In the genomic region with DNA sequence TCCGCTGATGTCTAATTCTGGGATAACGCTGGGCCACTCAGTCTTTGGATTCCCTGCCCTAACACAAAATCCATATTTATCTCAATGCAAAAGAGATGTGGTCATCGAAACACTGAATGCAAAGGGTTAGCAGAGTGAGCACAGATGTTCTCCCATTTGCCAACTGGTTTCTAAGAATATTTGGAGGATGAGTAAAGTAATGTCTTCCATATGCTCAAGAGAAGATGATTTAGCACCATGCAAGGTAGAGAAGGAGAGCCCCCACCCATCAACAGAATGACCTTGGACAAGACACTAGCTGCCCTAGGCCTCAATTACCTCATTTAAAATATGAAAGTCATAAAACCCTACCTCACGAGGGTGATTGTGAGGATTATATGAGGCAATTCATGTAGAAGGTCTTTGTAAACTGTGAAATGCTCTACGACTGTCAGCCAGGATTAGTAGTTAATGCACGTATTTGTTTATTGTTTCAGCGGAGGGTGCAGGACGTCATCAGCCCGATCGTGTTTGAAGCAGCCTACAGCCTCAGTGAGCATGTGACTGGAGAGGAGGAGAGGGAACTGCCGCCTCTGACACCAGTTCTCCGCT, we compare ENCODE assay signal across 21 cellular contexts.
A peak's percentile ranks its signal among the peaks of the same experiment; 100 is the strongest.
DNase-seq lines count a peak whose midpoint lies in the region; ATAC-seq and TF ChIP-seq lines count a peak whose summit lies in the region.
"Had no signal": no experiment of that assay in that cellular context is flagged by ENCODE, and none has a peak within 500 bp of the region (broad histone marks: within the 10 kb centered on the region; RNA-seq: fewer than 3 reads in every experiment).

No MANE protein-coding gene starts in this region.

- peak overlapping the region in 2 of 3 experiments; percentile 17 to 69 for H3K27ac Mint-ChIP-seq in nephron
- H3K27ac Mint-ChIP-seq: memory B cell had no signal

- no peak overlapping the region for H3K4me3 ChIP-seq in HFF-Myc (replicated peaks; ENCODE audit: low read depth, low read length)
- no peak overlapping the region for H3K4me3 ChIP-seq in fibroblast of mammary gland (ENCODE audit: control insufficient read depth, low read depth, low read length)
- no peak overlapping the region for H3K4me3 ChIP-seq in lower leg skin (ENCODE audit: low read depth, poor library complexity, severe bottlenecking)
- H3K4me3 ChIP-seq: heart right ventricle, right atrium auricular region, uterus had no signal

- TF ChIP-seq CTCF in HFF-Myc (IDR thresholded peaks at IDR 0.05; ENCODE audit: low read depth, low read length, missing control alignments) (no peak), fibroblast of mammary gland (conservative IDR thresholded peaks at IDR 0.05; ENCODE audit: control insufficient read depth, insufficient read depth, low read depth, low read length) (no peak), nephron (IDR thresholded peaks at IDR 0.05; ENCODE audit: unreplicated experiment in 3 of 3) (no peak), GM10248 (IDR thresholded peaks at IDR 0.05; ENCODE audit: control extremely low read depth, extremely low read depth, low read depth, missing control alignments) (no peak), lower leg skin (IDR thresholded peaks at IDR 0.05) (no peak)

- no peaks in the 10 kb centered on the region for H3K27me3 Mint-ChIP-seq in nephron (ENCODE audit: low read depth)

- peaks cover 2% of the 10 kb centered on the region for H3K9me3 Mint-ChIP-seq in nephron

- H3K36me3 Mint-ChIP-seq in nephron (ENCODE audit: low read depth): peaks cover 29% of the 10 kb centered on the region
- H3K36me3 Mint-ChIP-seq: IgD-negative memory B cell, memory B cell had no signal

- H3K4me1 Mint-ChIP-seq in nephron: peaks cover 46% of the 10 kb centered on the region
- H3K4me1 Mint-ChIP-seq: IgD-negative memory B cell, memory B cell had no signal

- H3K4me3 Mint-ChIP-seq in nephron: no peak overlapping the region
- H3K4me3 Mint-ChIP-seq: memory B cell had no signal

- DNase-seq in Ammon's horn (ENCODE audit: low spot score) (peak; percentile 44), HFF-Myc (ENCODE audit: extremely low read depth, low read depth) (peak; percentile 83), fibroblast of mammary gland (ENCODE audit: low read depth) (peak; percentile 90), OCI-M2 (lab: John Stamatoyannopoulos, UW; ENCODE audit: unreplicated experiment) (no peak), GM10248 (ENCODE audit: extremely low spot score) (no peak), lower leg skin (ENCODE audit: low spot score in 2 of 2) (no peak)
- DNase-seq: activated CD4-positive, CD25-positive, alpha-beta regulatory T cell treated with anti-CD3 and anti-CD28 coated beads, Interleukin-2, amount 50 U/mL, for 72 hours; activated gamma-delta T cell; cerebellar nuclear complex; heart right ventricle; islet precursor cell; NCI-H2081; NCI-H526; OCI-M1; T-helper 9 cell had no signal

- no peak for TF ChIP-seq POLR2A in lower leg skin (IDR thresholded peaks at IDR 0.05)

- intact Hi-C loops in lower leg skin (cut with DNase I; ENCODE audit: low total_unique reads): no loop called here

- no peak for ATAC-seq in GM18511 (IDR thresholded peaks at IDR 0.05; ENCODE audit: unreplicated experiment)

- POLR2A ChIA-PET in GM10248 (lab: Yijun Ruan, JAX): no interaction called here

- CTCF ChIA-PET in GM10248 (lab: Yijun Ruan, JAX): interaction anchor here (1.0 kb wide), 1 partner anchor 10 kb away, joined by 4 read pairs; no protein-coding TSS in a partner anchor

- 78 to 79% methylated on average over 12 of the region's 12 CpGs for WGBS in lower leg skin, 2 donors

Comparison
In these comparisons a context has a peak if more than half of its experiments do, and no peak if none do; other contexts are left out.
1. DNase-seq: peak in Ammon's horn (single experiment), HFF-Myc (single experiment) and fibroblast of mammary gland (single experiment); none in OCI-M2 (single experiment), GM10248 (single experiment) and lower leg skin (0 of 2).